39 cellular contexts compared by ENCODE assay signal in the genomic region with DNA sequence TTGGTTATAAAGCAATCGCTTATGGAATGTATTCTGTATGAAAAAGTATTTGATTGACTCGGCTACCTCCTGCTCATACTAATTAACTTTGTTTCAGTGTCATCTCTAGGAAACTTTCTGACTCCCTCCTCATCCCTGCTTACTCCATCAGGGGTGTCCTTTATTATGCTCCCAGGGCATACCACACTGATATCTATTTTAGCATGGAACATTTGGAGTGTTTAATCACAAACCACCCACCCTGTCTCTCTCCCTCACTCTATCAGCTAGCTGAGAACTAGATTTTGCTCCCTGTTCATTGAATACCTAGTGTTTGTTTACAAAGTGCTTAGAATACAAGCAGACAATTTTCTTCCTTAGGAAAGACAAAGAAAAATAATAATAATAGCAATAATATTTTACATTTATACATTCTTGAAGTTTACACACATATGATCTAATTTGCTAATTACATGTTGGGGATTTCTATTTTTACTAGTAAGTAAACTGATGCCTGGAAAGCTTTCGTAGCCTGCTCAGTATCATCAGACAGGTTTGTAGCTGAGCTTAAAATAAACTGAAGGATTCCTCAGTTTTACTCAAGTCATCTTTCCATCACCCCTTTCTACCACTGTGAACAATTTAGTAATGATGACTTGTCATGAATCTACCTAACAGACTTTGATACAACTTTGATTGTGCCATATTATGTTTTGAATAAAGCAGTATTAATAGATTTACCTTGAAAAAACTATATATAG.
"Had no signal": no experiment of that assay in that cellular context is flagged by ENCODE, and none has a peak within 500 bp of the region (broad histone marks: within the 10 kb centered on the region; RNA-seq: fewer than 3 reads in every experiment).

No MANE protein-coding gene starts in this region.

- H3K4me1 Mint-ChIP-seq: activated B cell treated with CpG ODN at 0.5 μM for 24 hours; activated CD4-positive, alpha-beta T cell treated with anti-CD3 and anti-CD28 coated beads, Interleukin-2, amount 10 ng/mL, durations not matched to agents 24 days and 14 days; activated naive CD8-positive, alpha-beta T cell treated with anti-CD3 and anti-CD28 coated beads for 36 hours; activated T-helper 17 cell treated with anti-CD3 and anti-CD28 coated beads, Interleukin-2, amount 50 U/mL, for 72 hours; central memory CD8-positive, alpha-beta T cell had no signal

- H3K4me3 Mint-ChIP-seq: activated B cell treated with CpG ODN at 0.5 μM for 24 hours; activated CD4-positive, alpha-beta memory T cell treated with anti-CD3 and anti-CD28 coated beads for 36 hours; activated CD4-positive, alpha-beta T cell treated with anti-CD3 and anti-CD28 coated beads, Interleukin-2, amount 10 ng/mL, durations not matched to agents 24 days and 14 days; activated CD8-positive, alpha-beta T cell treated with anti-CD3 and anti-CD28 coated beads for 36 hours; activated naive CD4-positive, alpha-beta T cell treated with anti-CD3 and anti-CD28 coated beads for 36 hours; activated naive CD8-positive, alpha-beta T cell treated with anti-CD3 and anti-CD28 coated beads for 36 hours; activated T-cell treated with anti-CD3 and anti-CD28 coated beads, Interleukin-2, amount 50 U/mL, for 4 hours; activated T-cell treated with anti-CD3 and anti-CD28 coated beads, Interleukin-2, amount 50 U/mL, for 72 hours; activated T-helper 1 cell treated with anti-CD3 and anti-CD28 coated beads, Interleukin-12 subunit alpha, Interleukin-12 subunit beta, Interleukin-2, Interleukin-4 antibody, amounts not matched to agents 30 ng/mL and 10 ng/mL and 1 ng/mL, durations not matched to agents 14 hours and 24 hours and 36 hours; activated T-helper 17 cell treated with anti-CD3 and anti-CD28 coated beads, Interleukin-2, amount 50 U/mL, for 72 hours; central memory CD8-positive, alpha-beta T cell; T-helper 1 cell treated with Interleukin-12 subunit alpha and Interleukin-12 subunit beta and Interleukin-4 antibody, amounts not matched to agents 30 μg/mL and 1 μg/mL, for 36 hours; T-helper 2 cell treated with Interferon-gamma antibody and Interleukin-4, amounts not matched to agents 5 μg/mL and 100 μg/mL, for 36 hours had no signal

- H3K9me3 ChIP-seq: adrenal gland, body of pancreas, breast epithelium had no signal

- H3K36me3 Mint-ChIP-seq: activated CD4-positive, alpha-beta memory T cell treated with anti-CD3 and anti-CD28 coated beads for 36 hours; activated naive CD4-positive, alpha-beta T cell treated with anti-CD3 and anti-CD28 coated beads, Interleukin-2, amount 50 U/mL, for 72 hours; activated naive CD8-positive, alpha-beta T cell treated with anti-CD3 and anti-CD28 coated beads for 36 hours had no signal

- H3K27ac ChIP-seq: adrenal gland, body of pancreas, brain microvascular endothelial cell, breast epithelium, VCaP had no signal

- ATAC-seq: activated CD8-positive, alpha-beta T cell treated with anti-CD3 and anti-CD28 coated beads for 36 hours; activated naive CD4-positive, alpha-beta T cell treated with anti-CD3 and anti-CD28 coated beads, Interleukin-2, amount 50 U/mL, for 72 hours; activated T-cell treated with anti-CD3 and anti-CD28 coated beads, Interleukin-2, amount 50 U/mL, for 4 hours; activated T-cell treated with anti-CD3 and anti-CD28 coated beads, Interleukin-2, amount 50 U/mL, for 72 hours; activated T-helper 17 cell treated with anti-CD3 and anti-CD28 coated beads, Interleukin-2, amount 50 U/mL, for 72 hours; body of pancreas had no signal

- H3K27me3 ChIP-seq: adrenal gland, body of pancreas, brain microvascular endothelial cell, breast epithelium had no signal

- FAIRE-seq: astrocyte, TTC549 had no signal

- H3K4me1 ChIP-seq: adrenal gland, body of pancreas, breast epithelium had no signal

- H3K36me3 ChIP-seq: adrenal gland, brain microvascular endothelial cell, breast epithelium had no signal

- DNase-seq: activated B cell treated with CpG ODN at 0.5 μM for 24 hours; activated CD4-positive, alpha-beta memory T cell treated with anti-CD3 and anti-CD28 coated beads for 36 hours; activated CD4-positive, alpha-beta T cell treated with anti-CD3 and anti-CD28 coated beads for 4 hours; activated CD4-positive, alpha-beta T cell treated with anti-CD3 and anti-CD28 coated beads, Interleukin-2, amount 10 ng/mL, durations not matched to agents 24 days and 14 days; activated CD4-positive, alpha-beta T cell treated with anti-CD3 and anti-CD28 coated beads, Interleukin-2, amount 50 U/mL, for 1 hour; activated CD4-positive, alpha-beta T cell treated with anti-CD3 and anti-CD28 coated beads, Interleukin-2, amount 50 U/mL, for 4 hours; activated CD4-positive, CD25-positive, alpha-beta regulatory T cell treated with anti-CD3 and anti-CD28 coated beads, Interleukin-2, amount 50 U/mL, for 72 hours; activated CD8-positive, alpha-beta memory T cell treated with anti-CD3 and anti-CD28 coated beads, Interleukin-2, amount 50 U/mL, for 4 hours; activated CD8-positive, alpha-beta T cell treated with anti-CD3 and anti-CD28 coated beads for 36 hours; activated effector memory CD4-positive, alpha-beta T cell treated with anti-CD3 and anti-CD28 coated beads, Interleukin-2, amount 50 U/mL, for 16 hours; activated gamma-delta T cell treated with Interleukin-2 at 50 U/mL for 16 hours; activated naive CD4-positive, alpha-beta T cell; activated naive CD4-positive, alpha-beta T cell treated with anti-CD3 and anti-CD28 coated beads for 36 hours; activated naive CD8-positive, alpha-beta T cell treated with anti-CD3 and anti-CD28 coated beads for 36 hours; activated T-cell treated with anti-CD3 and anti-CD28 coated beads for 4 hours; activated T-cell treated with anti-CD3 and anti-CD28 coated beads, Interleukin-2, amount 50 U/mL, for 1 hour; activated T-cell treated with anti-CD3 and anti-CD28 coated beads, Interleukin-2, amount 50 U/mL, for 4 hours; activated T-cell treated with anti-CD3 and anti-CD28 coated beads, Interleukin-2, amount 50 U/mL, for 72 hours; adrenal gland; amniotic stem cell; aorta; body of pancreas; brain microvascular endothelial cell; caudate nucleus; cerebellar nuclear complex; SW 1271; T-helper 1 cell; T-helper 2 cell; T-helper 9 cell had no signal

- H3K4me3 ChIP-seq: adrenal gland, body of pancreas, breast epithelium had no signal

- H3K27ac Mint-ChIP-seq: activated B cell treated with CpG ODN at 0.5 μM for 24 hours; activated CD4-positive, alpha-beta memory T cell treated with anti-CD3 and anti-CD28 coated beads for 36 hours; activated CD4-positive, alpha-beta T cell treated with anti-CD3 and anti-CD28 coated beads, Interleukin-2, amount 10 ng/mL, durations not matched to agents 24 days and 14 days; activated CD8-positive, alpha-beta T cell treated with anti-CD3 and anti-CD28 coated beads for 36 hours; activated naive CD4-positive, alpha-beta T cell treated with anti-CD3 and anti-CD28 coated beads for 36 hours; activated naive CD4-positive, alpha-beta T cell treated with anti-CD3 and anti-CD28 coated beads, Interleukin-2, amount 50 U/mL, for 72 hours; activated naive CD8-positive, alpha-beta T cell treated with anti-CD3 and anti-CD28 coated beads for 36 hours; activated T-cell treated with anti-CD3 and anti-CD28 coated beads, Interleukin-2, amount 50 U/mL, for 72 hours; activated T-helper 1 cell treated with anti-CD3 and anti-CD28 coated beads, Interleukin-12 subunit alpha, Interleukin-12 subunit beta, Interleukin-2, Interleukin-4 antibody, amounts not matched to agents 30 ng/mL and 10 ng/mL and 1 ng/mL, durations not matched to agents 14 hours and 24 hours and 36 hours; activated T-helper 17 cell treated with anti-CD3 and anti-CD28 coated beads, Interleukin-2, amount 50 U/mL, for 72 hours; T-helper 1 cell treated with Interleukin-12 subunit alpha and Interleukin-12 subunit beta and Interleukin-4 antibody, amounts not matched to agents 30 μg/mL and 1 μg/mL, for 36 hours; T-helper 2 cell treated with Interferon-gamma antibody and Interleukin-4, amounts not matched to agents 5 μg/mL and 100 μg/mL, for 36 hours had no signal

- H3K27me3 Mint-ChIP-seq: activated B cell treated with CpG ODN at 0.5 μM for 24 hours; activated CD4-positive, alpha-beta memory T cell treated with anti-CD3 and anti-CD28 coated beads for 36 hours; activated CD4-positive, alpha-beta T cell treated with anti-CD3 and anti-CD28 coated beads, Interleukin-2, amount 10 ng/mL, durations not matched to agents 24 days and 14 days; activated CD8-positive, alpha-beta T cell treated with anti-CD3 and anti-CD28 coated beads for 36 hours; activated naive CD8-positive, alpha-beta T cell treated with anti-CD3 and anti-CD28 coated beads for 36 hours; activated T-helper 17 cell treated with anti-CD3 and anti-CD28 coated beads, Interleukin-2, amount 50 U/mL, for 72 hours; central memory CD8-positive, alpha-beta T cell had no signal
